ENCODE assay signal across 18 cellular contexts in genomic region chr15:30997270-30997669, GRCh38.
"Had no signal": no experiment of that assay in that cellular context is flagged by ENCODE, and none has a peak within 500 bp of the region (broad histone marks: within the 10 kb centered on the region; RNA-seq: fewer than 3 reads in every experiment).

No MANE protein-coding gene starts in this region.

- H3K4me1 ChIP-seq: upper lobe of right lung had no signal

- H3K9me3 ChIP-seq: gastrocnemius medialis, left ventricle myocardium inferior, upper lobe of right lung had no signal

- DNase-seq: activated CD4-positive, alpha-beta memory T cell treated with anti-CD3 and anti-CD28 coated beads for 36 hours; activated CD4-positive, alpha-beta T cell treated with anti-CD3 and anti-CD28 coated beads for 36 hours; activated naive CD4-positive, alpha-beta T cell treated with Interleukin-2 at 50 U/mL for 16 hours; activated naive CD8-positive, alpha-beta T cell treated with anti-CD3 and anti-CD28 coated beads, Interleukin-2, amount 10 ng/mL, durations not matched to agents 7 days and 5 days; activated T-cell treated with anti-CD3 and anti-CD28 coated beads, Interleukin-2, amount 50 U/mL, for 1 hour; amygdala; caudate nucleus; effector memory CD8-positive, alpha-beta T cell; gastrocnemius medialis; head of caudate nucleus; kidney glomerular epithelial cell; left ventricle myocardium inferior; occipital lobe; posterior cingulate gyrus; stimulated activated CD4-positive, alpha-beta T cell treated with anti-CD3 and anti-CD28 coated beads, Interleukin-1b, Interleukin-23, amount 100 ng/mL, for 48 hours; stimulated activated CD8-positive, alpha-beta memory T cell treated with anti-CD3 and anti-CD28 coated beads, Interleukin-4, amount 100 ng/mL, for 48 hours; stimulated activated naive CD4-positive, alpha-beta T cell; upper lobe of right lung had no signal

- ATAC-seq: activated CD4-positive, alpha-beta T cell treated with anti-CD3 and anti-CD28 coated beads for 36 hours; effector memory CD8-positive, alpha-beta T cell; gastrocnemius medialis; upper lobe of right lung had no signal

- H3K4me3 ChIP-seq: gastrocnemius medialis, left ventricle myocardium inferior, upper lobe of right lung had no signal

- H3K27me3 ChIP-seq: gastrocnemius medialis, upper lobe of right lung had no signal

- H3K36me3 ChIP-seq: gastrocnemius medialis, left ventricle myocardium inferior, upper lobe of right lung had no signal
